In genomic region chr16:67158637-67159600, GRCh38 we compare ENCODE assay signal across 8 cellular contexts. TPM values are rescaled to one million over a fixed set of nuclear protein-coding genes. Genes with fewer than 3 reads are reported as not detected.
DNase-seq lines count a peak whose midpoint lies in the region; ATAC-seq and TF ChIP-seq lines count a peak whose summit lies in the region.

No MANE protein-coding gene starts in this region.

- POLR2A ChIA-PET in CD8-positive, alpha-beta T cell (lab: Charles Lee), result interaction anchor here (1.0 to 2.9 kb wide), 4 partner anchors 11 to 69 kb away, joined by 3 to 11 read pairs (median 6); partner anchors contain the start of gene NOL3
- POLR2A ChIA-PET in activated CD4-positive, alpha-beta T cell treated with anti-CD3 and anti-CD28 coated beads for 36 hours (lab: Charles Lee), result interaction anchor here (0.6 to 1.7 kb wide), 4 partner anchors 7 to 176 kb away, joined by 3 to 4 read pairs (median 4); partner anchors contain the start of gene B3GNT9
- POLR2A ChIA-PET in naive thymus-derived CD8-positive, alpha-beta T cell (lab: Charles Lee), result interaction anchor here (0.5 to 3.8 kb wide), 10 partner anchors 11 to 211 kb away, joined by 3 to 20 read pairs (median 4); partner anchors contain the start of genes MATCAP1, NOL3 and PHAF1

- no peaks in the 10 kb centered on the region for H3K9me3 ChIP-seq in CD8-positive, alpha-beta T cell (ENCODE audit: low read length)
- H3K9me3 ChIP-seq in HUES6 (ENCODE audit: control insufficient read depth, insufficient read depth, low read depth, low read length), result no peaks in the 10 kb centered on the region

- H3K27me3 Mint-ChIP-seq in CD8-positive, alpha-beta T cell (ENCODE audit: low read depth), result peaks cover 16% of the 10 kb centered on the region
- H3K27me3 Mint-ChIP-seq in activated CD4-positive, alpha-beta T cell treated with anti-CD3 and anti-CD28 coated beads for 36 hours, result peaks cover 8% of the 10 kb centered on the region
- H3K27me3 Mint-ChIP-seq in naive thymus-derived CD8-positive, alpha-beta T cell, result peaks cover 5 to 31% (median 8%) of the 10 kb centered on the region in 5 donors

- peak overlapping the region; percentile 74 for H3K27ac ChIP-seq in CD8-positive, alpha-beta T cell (ENCODE audit: low read depth, low read length)
- H3K27ac ChIP-seq in HUES6 (ENCODE audit: low read depth, low read length), result no peak overlapping the region
- H3K27ac ChIP-seq in substantia nigra (ENCODE audit: low read depth, low read length, poor library complexity, severe bottlenecking), result peak overlapping the region; percentile 75

- no peaks in the 10 kb centered on the region for H3K36me3 ChIP-seq in CD8-positive, alpha-beta T cell (ENCODE audit: insufficient read depth, low read length)
- H3K36me3 ChIP-seq in HUES6 (ENCODE audit: control insufficient read depth, insufficient read depth, low read length), result no peaks in the 10 kb centered on the region

- no peak overlapping the region for H3K9ac ChIP-seq in HUES6 (ENCODE audit: low read length)

- H3K4me3 ChIP-seq in CD8-positive, alpha-beta T cell (ENCODE audit: low read depth, low read length), result peak overlapping the region; percentile 97
- peak overlapping the region; percentile 68 for H3K4me3 ChIP-seq in HUES6 (ENCODE audit: low read depth, low read length)

- H3K4me1 Mint-ChIP-seq in CD8-positive, alpha-beta T cell (ENCODE audit: low read depth), result peaks cover 60% of the 10 kb centered on the region
- peaks cover 47% of the 10 kb centered on the region for H3K4me1 Mint-ChIP-seq in activated CD4-positive, alpha-beta T cell treated with anti-CD3 and anti-CD28 coated beads for 36 hours
- H3K4me1 Mint-ChIP-seq in naive thymus-derived CD8-positive, alpha-beta T cell, result peaks cover 26 to 69% (median 43%) of the 10 kb centered on the region in 4 donors

- intact Hi-C loops in CD8-positive, alpha-beta T cell (cut with DNase I, micrococcal nuclease), result loop anchor here (1.0 to 2.0 kb wide), 6 partner anchors 24 to 279 kb away; partner anchors contain the start of genes TMEM208 (in 2 of the 2), MATCAP1 (in 1 of the 2), PDP2 (in 1 of the 2) and PHAF1 (in 1 of the 2)
- intact Hi-C loops in activated CD4-positive, alpha-beta T cell treated with anti-CD3 and anti-CD28 coated beads for 36 hours (cut with DNase I, micrococcal nuclease), result loop anchor here (1.0 to 5.0 kb wide), 11 partner anchors 11 to 403 kb away; partner anchors contain the start of genes MATCAP1 (in 2 of the 2), CBFB (in 1 of the 2), CTCF (in 1 of the 2) and E2F4 (in 1 of the 2)

- peak overlapping the region; percentile 95 for H3K27ac Mint-ChIP-seq in CD8-positive, alpha-beta T cell
- H3K27ac Mint-ChIP-seq in activated CD4-positive, alpha-beta T cell treated with anti-CD3 and anti-CD28 coated beads for 36 hours, result peak overlapping the region; percentile 93
- H3K27ac Mint-ChIP-seq in naive thymus-derived CD8-positive, alpha-beta T cell, result peak overlapping the region; percentile 84 to 99 (median 93)

- H3K4me3 Mint-ChIP-seq in CD8-positive, alpha-beta T cell, result peak overlapping the region; percentile 89
- peak overlapping the region; percentile 91 for H3K4me3 Mint-ChIP-seq in activated CD4-positive, alpha-beta T cell treated with anti-CD3 and anti-CD28 coated beads for 36 hours
- peak overlapping the region; percentile 76 to 92 (median 89) for H3K4me3 Mint-ChIP-seq in naive thymus-derived CD8-positive, alpha-beta T cell

- no peaks in the 10 kb centered on the region for H3K36me3 Mint-ChIP-seq in CD8-positive, alpha-beta T cell
- peaks cover 11% of the 10 kb centered on the region for H3K36me3 Mint-ChIP-seq in activated CD4-positive, alpha-beta T cell treated with anti-CD3 and anti-CD28 coated beads for 36 hours (ENCODE audit: low read depth)
- H3K36me3 Mint-ChIP-seq in naive thymus-derived CD8-positive, alpha-beta T cell, result peaks cover 0 to 4% (median 0%) of the 10 kb centered on the region in 3 donors

- H3K9me3 Mint-ChIP-seq in CD8-positive, alpha-beta T cell, result no peaks in the 10 kb centered on the region
- no peaks in the 10 kb centered on the region for H3K9me3 Mint-ChIP-seq in activated CD4-positive, alpha-beta T cell treated with anti-CD3 and anti-CD28 coated beads for 36 hours (ENCODE audit: low read depth)
- H3K9me3 Mint-ChIP-seq in naive thymus-derived CD8-positive, alpha-beta T cell, result no peaks in the 10 kb centered on the region

- DNase-seq in CD8-positive, alpha-beta T cell, result peak; percentile 49 to 82 (median 72)
- peak; percentile 93 for DNase-seq in activated CD4-positive, alpha-beta T cell treated with anti-CD3 and anti-CD28 coated beads for 36 hours
- peak; percentile 70 for DNase-seq in effector CD4-positive, alpha-beta T cell
- DNase-seq in naive thymus-derived CD8-positive, alpha-beta T cell, result peak; percentile 50 to 81 (median 57)
- DNase-seq in substantia nigra (lab: John Stamatoyannopoulos, UW) (peak in 2 of 49 donors; percentile 33 to 40), AG08395 (ENCODE audit: low spot score) (no peak)

- H3K27me3 ChIP-seq in CD8-positive, alpha-beta T cell (ENCODE audit: insufficient read depth, low read length), result peaks cover 7% of the 10 kb centered on the region
- H3K27me3 ChIP-seq in HUES6 (ENCODE audit: control insufficient read depth, insufficient read depth, low read length), result peaks cover 100% of the 10 kb centered on the region

- TF ChIP-seq CTCF in CD8-positive, alpha-beta T cell (IDR thresholded peaks at IDR 0.05), result no peak

- H3K4me1 ChIP-seq in CD8-positive, alpha-beta T cell (ENCODE audit: insufficient read depth, low read length), result peaks cover 63% of the 10 kb centered on the region
- H3K4me1 ChIP-seq in HUES6 (ENCODE audit: control insufficient read depth, insufficient read depth, low read length), result peaks cover 12% of the 10 kb centered on the region; the same call in 1 of the 2 replicates

- CTCF ChIA-PET in CD8-positive, alpha-beta T cell (lab: Charles Lee), result interaction anchor here (0.6 to 1.8 kb wide), 6 partner anchors 11 to 412 kb away, joined by 3 to 5 read pairs (median 4); no protein-coding TSS in a partner anchor
- CTCF ChIA-PET in activated CD4-positive, alpha-beta T cell treated with anti-CD3 and anti-CD28 coated beads for 36 hours (lab: Charles Lee), result interaction anchor here (0.7 to 4.4 kb wide), 13 partner anchors 16 to 207 kb away, joined by 3 to 39 read pairs (median 4); no protein-coding TSS in a partner anchor

- ATAC-seq in CD8-positive, alpha-beta T cell, result peak; percentile 34
- ATAC-seq in GM19467 (IDR thresholded peaks at IDR 0.05; ENCODE audit: unreplicated experiment), result peak; percentile 30
- peak; percentile 47 for ATAC-seq in activated CD4-positive, alpha-beta T cell treated with anti-CD3 and anti-CD28 coated beads for 36 hours
- peak; percentile 22 to 45 for ATAC-seq in naive thymus-derived CD8-positive, alpha-beta T cell

RNA-seq across cellular contexts. Expression of gene TRADD, which starts 0.8 kb away (rescaled TPM):
- 10 to 100 TPM; 15.5 to 17.1 TPM for total RNA-seq in CD8-positive, alpha-beta T cell
- 10 to 100 TPM; 22.0 to 34.0 TPM for total RNA-seq in activated CD4-positive, alpha-beta T cell treated with anti-CD3 and anti-CD28 coated beads for 36 hours
- 10 to 100 TPM; 41.0 to 43.4 TPM for total RNA-seq in naive thymus-derived CD8-positive, alpha-beta T cell
- 10 to 100 TPM; 44.9 to 49.1 (median 48.2) TPM for polyA plus RNA-seq in naive thymus-derived CD8-positive, alpha-beta T cell

RNA-seq across cellular contexts. Expression of gene FBXL8, which starts 0.8 kb away (rescaled TPM):
- 1 to 10 TPM; 4.4 to 6.4 TPM for total RNA-seq in CD8-positive, alpha-beta T cell
- 10 to 100 TPM; 15.5 to 21.0 TPM for total RNA-seq in activated CD4-positive, alpha-beta T cell treated with anti-CD3 and anti-CD28 coated beads for 36 hours
- 10 to 100 TPM in 1 of 2 experiments, 1 to 10 TPM in 1; 9.0 to 10.9 TPM for total RNA-seq in naive thymus-derived CD8-positive, alpha-beta T cell
- polyA plus RNA-seq in naive thymus-derived CD8-positive, alpha-beta T cell, result 1 to 10 TPM; 1.8 to 2.8 (median 2.5) TPM

RNA-seq across cellular contexts. Expression of gene HSF4, which starts 5.6 kb away (rescaled TPM):
- 1 to 10 TPM; 5.2 to 9.5 TPM for total RNA-seq in CD8-positive, alpha-beta T cell
- total RNA-seq in activated CD4-positive, alpha-beta T cell treated with anti-CD3 and anti-CD28 coated beads for 36 hours, result 10 to 100 TPM; 15.7 to 20.7 TPM
- 10 to 100 TPM in 1 of 2 experiments, 1 to 10 TPM in 1; 9.7 to 14.8 TPM for total RNA-seq in naive thymus-derived CD8-positive, alpha-beta T cell
- polyA plus RNA-seq in naive thymus-derived CD8-positive, alpha-beta T cell, result not detected

RNA-seq across cellular contexts. Expression of gene B3GNT9, which starts 8.1 kb away (rescaled TPM):
- total RNA-seq in CD8-positive, alpha-beta T cell, result 1 to 10 TPM in 1 of 2 experiments, under 1 TPM in 1; 0.58 to 1.2 TPM
- 1 to 10 TPM; 2.3 to 3.0 TPM for total RNA-seq in activated CD4-positive, alpha-beta T cell treated with anti-CD3 and anti-CD28 coated beads for 36 hours
- total RNA-seq in naive thymus-derived CD8-positive, alpha-beta T cell, result 1 to 10 TPM; 1.5 to 1.8 TPM
- 1 to 10 TPM in 1 of 3 donors, under 1 TPM in 2; 0.19 to 1.1 (median 0.28) TPM for polyA plus RNA-seq in naive thymus-derived CD8-positive, alpha-beta T cell

RNA-seq across cellular contexts. Expression of gene NOL3, which starts 11.4 kb away (rescaled TPM):
- under 1 TPM; 0.36 to 0.71 TPM for total RNA-seq in CD8-positive, alpha-beta T cell
- total RNA-seq in activated CD4-positive, alpha-beta T cell treated with anti-CD3 and anti-CD28 coated beads for 36 hours, result 10 to 100 TPM; 15.5 to 17.5 TPM
- 1 to 10 TPM in 1 of 2 experiments, under 1 TPM in 1; 0.70 to 1.6 TPM for total RNA-seq in naive thymus-derived CD8-positive, alpha-beta T cell
- not detected for polyA plus RNA-seq in naive thymus-derived CD8-positive, alpha-beta T cell
